27 cellular contexts compared by ENCODE assay signal in the genomic region with DNA sequence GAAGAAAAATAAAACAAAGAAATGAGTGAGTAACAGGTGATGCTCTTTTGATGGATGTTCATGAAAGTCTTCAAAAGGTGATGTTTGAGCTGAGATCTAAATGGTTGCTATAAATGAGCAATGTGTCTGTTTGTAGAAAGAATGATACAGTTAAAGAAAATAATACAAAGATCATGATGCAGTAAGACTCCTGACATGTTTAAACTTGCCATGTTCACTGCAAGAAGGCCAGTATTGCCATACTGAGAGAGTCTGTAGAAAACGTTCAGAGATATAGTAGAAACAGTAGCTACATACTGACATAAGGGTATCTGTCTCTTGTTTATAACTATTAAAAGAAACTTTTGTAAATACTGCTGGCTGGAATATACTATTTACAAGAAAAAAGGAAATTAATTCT.
"Had no signal": no experiment of that assay in that cellular context is flagged by ENCODE, and none has a peak within 500 bp of the region (broad histone marks: within the 10 kb centered on the region; RNA-seq: fewer than 3 reads in every experiment).

No MANE protein-coding gene starts in this region.

- H3K9me3 Mint-ChIP-seq: T-cell had no signal

- H3K27ac ChIP-seq: KMS-11, SJCRH30 had no signal

- H3K36me3 ChIP-seq: SJCRH30 had no signal

- H3K27me3 ChIP-seq: SJCRH30 had no signal

- H3K9me3 ChIP-seq: SJCRH30 had no signal

- H3K4me1 Mint-ChIP-seq: IgD-negative memory B cell, T-cell had no signal

- H3K27ac Mint-ChIP-seq: T-cell had no signal

- ATAC-seq: K562, Right ventricle myocardium inferior, T-cell had no signal

- H3K4me3 Mint-ChIP-seq: IgD-negative memory B cell, T-cell had no signal

- H3K36me3 Mint-ChIP-seq: IgD-negative memory B cell, T-cell had no signal

- H3K4me3 ChIP-seq: K562, SJCRH30 had no signal

- DNase-seq: Kasumi-1, MV-4-11, NCI-H1048, NCI-H1105, NCI-H1417, NCI-H1436 treated with DMSO at 0.1 percent for 48 hours, NCI-H1694, NCI-H187 treated with DMSO at 0.1 percent for 48 hours, NCI-H2029 treated with DMSO at 0.1 percent for 48 hours, NCI-H2171, NCI-H226, NCI-H446, NCI-H510A, NCI-H524 treated with DMSO at 0.1 percent for 48 hours, NCI-H69, NCI-H774, RPMI8226, SHP77 treated with DMSO at 0.1 percent for 48 hours, SJCRH30, SW 1271, T-cell had no signal

- H3K4me1 ChIP-seq: SJCRH30 had no signal

- H3K4me2 ChIP-seq: KMS-11 had no signal

- H3K27me3 Mint-ChIP-seq: IgD-negative memory B cell, T-cell had no signal

- H3K9ac ChIP-seq: KMS-11 had no signal

- FAIRE-seq: HTR-8/SVneo, K562, RCC 7860 had no signal
